In genomic region chr2:44061876-44062275, GRCh38 we compare ENCODE assay signal across 1 cellular context.
TF ChIP-seq lines count a peak whose summit lies in the region.

No MANE protein-coding gene starts in this region.

TF ChIP-seq in GM23338, 12 proteins besides CTCF, POLR2A, EP300 and RAD21 (continued from another document):
- TF ChIP-seq REST (IDR thresholded peaks at IDR 0.05; ENCODE audit: unreplicated experiment) (no peak), ZNF114 (CRISPR knock-in tag; IDR thresholded peaks at IDR 0.05) (no peak)
